1 cellular context compared by ENCODE assay signal in genomic region chr16:68715471-68715870, GRCh38.
TF ChIP-seq lines count a peak whose summit lies in the region.

No MANE protein-coding gene starts in this region.

TF ChIP-seq in GM23338, 12 proteins besides CTCF, POLR2A, EP300 and RAD21 (continued from another document):
- TF ChIP-seq ZNF462 (CRISPR knock-in tag; IDR thresholded peaks at IDR 0.05) (no peak), CREB1 (CRISPR knock-in tag; IDR thresholded peaks at IDR 0.05; ENCODE audit: low read depth) (no peak), ZNF114 (CRISPR knock-in tag; IDR thresholded peaks at IDR 0.05) (no peak), ETS1 (IDR thresholded peaks at IDR 0.05) (no peak), NANOG (IDR thresholded peaks at IDR 0.05; ENCODE audit: borderline replicate concordance) (no peak), JUNB (IDR thresholded peaks at IDR 0.05; ENCODE audit: unreplicated experiment) (no peak), STAT1 (IDR thresholded peaks at IDR 0.05; ENCODE audit: unreplicated experiment) (no peak), REST (IDR thresholded peaks at IDR 0.05; ENCODE audit: unreplicated experiment) (no peak), POLR2AphosphoS5 (IDR thresholded peaks at IDR 0.05; ENCODE audit: low read depth) (no peak)
